8 cellular contexts compared by ENCODE assay signal in the genomic region with DNA sequence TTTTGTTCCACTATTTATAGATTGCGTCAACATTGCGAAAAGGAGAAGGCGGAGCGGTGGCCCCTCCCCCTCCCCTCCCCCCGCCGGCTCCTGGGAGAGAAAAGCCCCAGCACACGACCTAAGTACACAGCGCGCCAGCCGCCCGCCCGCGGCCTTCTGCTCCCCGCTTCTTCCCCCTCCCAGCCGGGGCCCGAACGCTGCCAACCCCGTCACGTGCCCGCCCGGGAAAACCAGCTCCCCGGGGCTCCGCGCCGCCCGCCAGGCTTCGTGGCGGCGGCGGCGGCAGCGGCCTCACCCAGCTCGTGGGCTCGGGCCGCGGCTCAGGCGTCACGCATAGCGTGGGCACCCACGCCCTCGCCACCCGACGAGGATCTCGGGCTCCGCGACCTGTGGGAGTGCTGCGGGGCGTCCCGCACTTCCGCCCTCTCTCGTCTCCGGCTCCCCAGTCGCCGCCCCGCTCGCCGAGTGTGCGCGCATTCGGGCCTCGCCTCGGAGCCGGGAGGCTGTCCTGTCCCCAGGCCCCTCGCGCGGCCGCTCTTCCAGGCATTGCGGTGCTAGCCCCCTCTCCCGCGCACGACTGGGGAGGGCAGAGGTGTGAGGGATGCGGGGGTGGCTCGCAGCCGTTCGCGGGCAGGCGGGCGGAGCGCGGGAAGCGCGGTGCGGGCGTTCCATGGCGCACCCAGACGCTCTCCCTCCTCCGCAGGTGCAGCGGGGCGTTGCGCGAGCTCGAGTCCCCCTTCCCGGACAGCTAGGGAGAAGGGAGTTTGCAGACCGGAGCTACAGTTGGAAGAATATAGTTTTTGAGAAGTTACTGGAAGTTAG.
DNase-seq lines count a peak whose midpoint lies in the region; ATAC-seq and TF ChIP-seq lines count a peak whose summit lies in the region.

No MANE protein-coding gene starts in this region.

- H3K36me3 ChIP-seq in BJ (ENCODE audit: control insufficient read depth, insufficient read depth, low read length) (no peaks in the 10 kb centered on the region), SK-N-MC (ENCODE audit: insufficient read depth, low read length) (peaks cover 7% of the 10 kb centered on the region; the same call in 1 of the 2 replicates), gastroesophageal sphincter (peaks cover 0 to 6% of the 10 kb centered on the region in 2 donors), neuronal stem cell (replicated peaks in 1 of 2; ENCODE audit: control insufficient read depth in 2 of 2, insufficient read depth in 2 of 2, low read length in 2 of 2) (peaks cover 0 to 11% of the 10 kb centered on the region in 2 donors)

- TF ChIP-seq CTCF in BJ (IDR thresholded peaks at IDR 0.05; ENCODE audit: insufficient read depth, low read depth, low read length) (no peak), gastroesophageal sphincter (IDR thresholded peaks at IDR 0.05) (no peak)

- peak overlapping the region; percentile 94 for H3K27ac Mint-ChIP-seq in activated naive CD4-positive, alpha-beta T cell treated with anti-CD3 and anti-CD28 coated beads, Interleukin-2, amount 50 U/mL, for 24 hours

- H3K4me1 ChIP-seq in gastroesophageal sphincter (peaks cover 0 to 70% (median 16%) of the 10 kb centered on the region in 3 donors), neuronal stem cell (ENCODE audit: control insufficient read depth in 2 of 2, insufficient read depth in 1 of 2, low read depth in 1 of 2, low read length in 2 of 2) (peaks cover 12 to 23% of the 10 kb centered on the region in 2 donors)

- no peaks in the 10 kb centered on the region for H3K36me3 Mint-ChIP-seq in activated naive CD4-positive, alpha-beta T cell treated with anti-CD3 and anti-CD28 coated beads, Interleukin-2, amount 50 U/mL, for 24 hours

- DNase-seq in BJ (ENCODE audit: low read depth): no peak
- peak; percentile 87 for DNase-seq in NCI-H1105 treated with DMSO at 0.1 percent for 48 hours (lab: John Stamatoyannopoulos, UW)
- DNase-seq in SK-N-MC (ENCODE audit: low read depth, low spot score): peak; percentile 82
- DNase-seq in neuronal stem cell (ENCODE audit: low spot score): peak; percentile 75
- peak; percentile 64 to 95 (median 89) for DNase-seq in substantia nigra (lab: John Stamatoyannopoulos, UW)

- H3K27ac ChIP-seq in SK-N-MC (peak overlapping the region; percentile 86), gastroesophageal sphincter (peak overlapping the region; percentile 87 to 100 (median 99)), neuronal stem cell (replicated peaks; ENCODE audit: low read length) (no peak overlapping the region), substantia nigra (ENCODE audit: low read depth, low read length, poor library complexity, severe bottlenecking) (peak overlapping the region; percentile 99)

- H3K9me3 ChIP-seq in SK-N-MC (ENCODE audit: low read depth, low read length) (no peaks in the 10 kb centered on the region), gastroesophageal sphincter (no peaks in the 10 kb centered on the region), neuronal stem cell (replicated peaks in 1 of 2; ENCODE audit: control insufficient read depth in 2 of 2, insufficient read depth in 1 of 2, low read depth in 1 of 2, low read length in 2 of 2) (no peaks in the 10 kb centered on the region)

- peak; percentile 85 to 94 for TF ChIP-seq POLR2A in gastroesophageal sphincter (IDR thresholded peaks at IDR 0.05)

- H2BK120ac ChIP-seq in neuronal stem cell (ENCODE audit: low read depth, low read length): peak overlapping the region; percentile 87

- H3K4me3 ChIP-seq in BJ (ENCODE audit: low read depth, low read length) (peak overlapping the region; percentile 68), SK-N-MC (peak overlapping the region; percentile 77), gastroesophageal sphincter (peak overlapping the region; percentile 65 to 96), neuronal stem cell (ENCODE audit: low read length in 2 of 2) (peak overlapping the region; percentile 86 to 88)

- peak overlapping the region; percentile 77 for H2BK15ac ChIP-seq in neuronal stem cell (ENCODE audit: low read length)

- peak overlapping the region; percentile 46 for H2BK5ac ChIP-seq in neuronal stem cell (ENCODE audit: low read length)

- peak overlapping the region; percentile 36 for H2AK5ac ChIP-seq in neuronal stem cell (ENCODE audit: low read depth, low read length)

- peak overlapping the region; percentile 89 for H3K4me3 Mint-ChIP-seq in activated naive CD4-positive, alpha-beta T cell treated with anti-CD3 and anti-CD28 coated beads, Interleukin-2, amount 50 U/mL, for 24 hours

- H2BK12ac ChIP-seq in neuronal stem cell (ENCODE audit: low read length): peak overlapping the region; percentile 24

- POLR2A ChIA-PET in BJ (lab: Charles Lee): interaction anchor here (0.5 kb wide), 1 partner anchor 8 kb away, joined by 3 read pairs; no protein-coding TSS in a partner anchor

- H3K4me1 Mint-ChIP-seq in activated naive CD4-positive, alpha-beta T cell treated with anti-CD3 and anti-CD28 coated beads, Interleukin-2, amount 50 U/mL, for 24 hours: peaks cover 66% of the 10 kb centered on the region

- peak overlapping the region; percentile 92 for H3K4me2 ChIP-seq in neuronal stem cell (ENCODE audit: insufficient read depth, low read length, poor library complexity, severe bottlenecking)

- no peak overlapping the region for H4K91ac ChIP-seq in neuronal stem cell (ENCODE audit: low read depth, low read length, poor library complexity)

- H3K9me3 Mint-ChIP-seq in activated naive CD4-positive, alpha-beta T cell treated with anti-CD3 and anti-CD28 coated beads, Interleukin-2, amount 50 U/mL, for 24 hours: no peaks in the 10 kb centered on the region

- no peak for TF ChIP-seq EP300 in gastroesophageal sphincter (IDR thresholded peaks at IDR 0.05)

- H3K14ac ChIP-seq in neuronal stem cell (ENCODE audit: low read length): peak overlapping the region; percentile 98

- no peak overlapping the region for H4K8ac ChIP-seq in neuronal stem cell (ENCODE audit: low read depth, low read length)

- H3K4ac ChIP-seq in neuronal stem cell (ENCODE audit: low read length): no peak overlapping the region

- peak overlapping the region; percentile 98 for H3K18ac ChIP-seq in neuronal stem cell (ENCODE audit: low read length)

- no CpG with 5 or more reads among the region's 94 CpGs for WGBS in gastroesophageal sphincter (ENCODE audit: low coverage in 1 of 2), 2 donors
- no CpG with 5 or more reads among the region's 94 CpGs for WGBS in neuronal stem cell (ENCODE audit: extremely low coverage in 2 of 2, insufficient read length in 2 of 2, insufficient replicate concordance in 1 of 2), 2 donors

- peaks cover 10% of the 10 kb centered on the region for H3K27me3 Mint-ChIP-seq in activated naive CD4-positive, alpha-beta T cell treated with anti-CD3 and anti-CD28 coated beads, Interleukin-2, amount 50 U/mL, for 24 hours

- H3K9ac ChIP-seq in SK-N-MC (ENCODE audit: insufficient read length) (peak overlapping the region; percentile 92), neuronal stem cell (ENCODE audit: low read depth, low read length, poor library complexity) (peak overlapping the region; percentile 79)

- peaks cover 15% of the 10 kb centered on the region for H3K27me3 ChIP-seq in BJ (ENCODE audit: control insufficient read depth, insufficient read depth, low read length)
- H3K27me3 ChIP-seq in gastroesophageal sphincter: peaks cover 38% of the 10 kb centered on the region
- H3K27me3 ChIP-seq in neuronal stem cell (ENCODE audit: control insufficient read depth in 3 of 3, insufficient read depth in 3 of 3, low read depth in 1 of 3, low read length in 3 of 3): peaks cover 13 to 72% (median 40%) of the 10 kb centered on the region in 3 experiments

- CTCF ChIA-PET in BJ (lab: Yijun Ruan, JAX): interaction anchor here (0.8 to 2.3 kb wide), 5 partner anchors 23 to 129 kb away, joined by 3 to 11 read pairs (median 5); a partner anchor contains a TSS

- peak overlapping the region; percentile 92 for H2AFZ ChIP-seq in neuronal stem cell (ENCODE audit: low read length)

- peak overlapping the region; percentile 77 for H3K23ac ChIP-seq in neuronal stem cell (ENCODE audit: low read depth, low read length, poor library complexity)

- H3K79me1 ChIP-seq in neuronal stem cell (ENCODE audit: low read depth, low read length): no peaks in the 10 kb centered on the region

- ATAC-seq in GM21825 (IDR thresholded peaks at IDR 0.05; ENCODE audit: unreplicated experiment) (peak; percentile 13), gastroesophageal sphincter (peak; percentile 72)
